Comparison of ENCODE assay signal across 8 cellular contexts in genomic region chr1:158998037-158998780, GRCh38. TPM values are rescaled to one million over a fixed set of nuclear protein-coding genes. Genes with fewer than 3 reads are reported as not detected.
DNase-seq lines count a peak whose midpoint lies in the region; ATAC-seq and TF ChIP-seq lines count a peak whose summit lies in the region.

No MANE protein-coding gene starts in this region.

- no peaks in the 10 kb centered on the region for H3F3A ChIP-seq in Loucy (ENCODE audit: low read depth)

- H3K27ac ChIP-seq in skeletal muscle tissue (ENCODE audit: low read depth, low read length) = peak overlapping the region; percentile 93
- no peak overlapping the region for H3K27ac ChIP-seq in WERI-Rb-1

- no peaks in the 10 kb centered on the region for H3K27me3 ChIP-seq in Loucy (ENCODE audit: insufficient read depth, low read length, poor library complexity, severe bottlenecking)
- no peaks in the 10 kb centered on the region for H3K27me3 ChIP-seq in skeletal muscle tissue (ENCODE audit: control insufficient read depth in 3 of 3, insufficient read depth in 3 of 3, low read length in 3 of 3)
- peaks cover 91% of the 10 kb centered on the region for H3K27me3 ChIP-seq in WERI-Rb-1 (ENCODE audit: insufficient read depth, low read depth, severe bottlenecking)

- H3K9me3 ChIP-seq in Loucy (ENCODE audit: insufficient read depth, low read depth, low read length) (no peaks in the 10 kb centered on the region), skeletal muscle tissue (ENCODE audit: control insufficient read depth in 3 of 3, low read length in 3 of 3) (peaks cover 0 to 3% (median 0%) of the 10 kb centered on the region in 3 donors), WERI-Rb-1 (ENCODE audit: severe bottlenecking) (peaks cover 7% of the 10 kb centered on the region)

- H3K9ac ChIP-seq in Loucy (ENCODE audit: low read depth, low read length, poor library complexity, severe bottlenecking) = no peak overlapping the region
- peak overlapping the region in 2 of 3 donors; percentile 17 to 61 for H3K9ac ChIP-seq in skeletal muscle tissue (ENCODE audit: low read depth in 1 of 3, low read length in 3 of 3)

- DNase-seq in epithelial cell of proximal tubule (ENCODE audit: low read depth) (no peak), NCI-H128 (lab: John Stamatoyannopoulos, UW; ENCODE audit: unreplicated experiment) (no peak), NCI-H2227 (lab: John Stamatoyannopoulos, UW; ENCODE audit: unreplicated experiment) (no peak), epidermal melanocyte (ENCODE audit: insufficient read length, low spot score) (no peak), WERI-Rb-1 (no peak)

- no peaks in the 10 kb centered on the region for H4K20me1 ChIP-seq in Loucy (ENCODE audit: insufficient read depth, low read length, poor library complexity, severe bottlenecking)

- H3K4me3 ChIP-seq in Loucy (ENCODE audit: low read length, poor library complexity, severe bottlenecking) (peak overlapping the region; percentile 30), epithelial cell of proximal tubule (ENCODE audit: low read depth, low read length) (peak overlapping the region; percentile 63), skeletal muscle tissue (ENCODE audit: low read length in 3 of 3) (peak overlapping the region in 2 of 3 donors; percentile 52 to 94), WERI-Rb-1 (ENCODE audit: low read depth, low read length) (no peak overlapping the region)

- peak overlapping the region; percentile 29 for H3K4me2 ChIP-seq in Loucy (ENCODE audit: low read depth, low read length, poor library complexity, severe bottlenecking)

- no peaks in the 10 kb centered on the region for H3K79me2 ChIP-seq in Loucy (ENCODE audit: insufficient read depth, low read length)

- TF ChIP-seq CTCF in Loucy (conservative IDR thresholded peaks at IDR 0.05; ENCODE audit: low read length) (no peak), epithelial cell of proximal tubule (conservative IDR thresholded peaks at IDR 0.05; ENCODE audit: low read depth, low read length) (no peak), WERI-Rb-1 (IDR thresholded peaks at IDR 0.05; ENCODE audit: low read depth, low read length) (no peak)

- ATAC-seq in GM19351 (IDR thresholded peaks at IDR 0.05; ENCODE audit: unreplicated experiment) = peak; percentile 20

- peak overlapping the region; percentile 35; the same call in 1 of the 2 replicates for H2AFZ ChIP-seq in Loucy (ENCODE audit: low read length)

- no peaks in the 10 kb centered on the region for H3K36me3 ChIP-seq in Loucy (ENCODE audit: insufficient read depth, low read length)
- no peaks in the 10 kb centered on the region for H3K36me3 ChIP-seq in skeletal muscle tissue (ENCODE audit: control insufficient read depth in 3 of 3, insufficient read depth in 3 of 3, low read length in 3 of 3)
- H3K36me3 ChIP-seq in WERI-Rb-1 = no peaks in the 10 kb centered on the region

- no peaks in the 10 kb centered on the region for H3K9me2 ChIP-seq in Loucy (replicated peaks; ENCODE audit: low read depth, low read length)

- H3K4me1 ChIP-seq in Loucy (ENCODE audit: insufficient read depth, low read length, poor library complexity, severe bottlenecking) (no peaks in the 10 kb centered on the region), skeletal muscle tissue (ENCODE audit: control insufficient read depth in 3 of 3, insufficient read depth in 3 of 3, low read length in 3 of 3) (peaks cover 4 to 8% (median 6%) of the 10 kb centered on the region in 3 donors)

RNA-seq across cellular contexts. Expression of gene IFI16, which starts 11.5 kb away (rescaled TPM):
- total RNA-seq in epithelial cell of proximal tubule (8.0 and 11.4 TPM in 2 replicates), skeletal muscle tissue (16.2 TPM)
